Comparison of ENCODE assay signal across 19 cellular contexts in the genomic region with DNA sequence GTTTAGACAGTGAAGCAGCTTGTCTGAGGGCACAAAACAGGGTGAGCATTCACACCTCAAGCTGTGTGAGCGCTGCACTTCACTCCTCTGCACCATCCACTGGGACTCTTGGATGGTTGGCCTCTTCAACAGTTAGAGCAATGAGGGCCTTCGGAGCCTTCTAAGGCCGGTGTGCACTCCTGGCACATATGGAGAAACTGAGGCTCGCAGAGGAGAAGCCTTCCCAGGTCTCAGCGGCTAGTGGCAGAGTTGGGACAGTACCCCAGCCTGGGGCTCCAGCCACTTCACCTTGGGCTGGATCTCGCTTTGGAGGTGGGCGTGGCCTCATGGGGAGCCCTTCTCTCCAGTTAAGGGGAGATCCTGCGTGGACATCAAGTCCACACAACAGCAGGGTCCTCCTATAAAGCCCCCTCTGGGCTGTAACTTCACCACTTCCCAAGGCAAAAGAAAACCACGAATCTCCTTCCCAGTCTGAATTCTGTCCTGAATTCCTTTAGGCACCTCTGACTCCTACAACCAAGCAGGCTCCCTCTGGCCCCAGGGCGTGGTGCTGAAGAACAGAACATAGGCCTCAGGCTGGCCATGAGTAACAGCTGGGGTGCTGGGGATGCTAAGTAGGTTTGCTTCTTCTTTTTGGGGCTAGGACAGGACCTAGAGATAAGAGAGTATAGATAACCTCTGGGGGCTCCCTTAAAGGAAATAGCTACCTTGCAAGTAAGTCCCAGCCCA. TPM values are rescaled to one million over a fixed set of nuclear protein-coding genes. Genes with fewer than 3 reads are reported as not detected.
DNase-seq lines count a peak whose midpoint lies in the region; ATAC-seq and TF ChIP-seq lines count a peak whose summit lies in the region.
"Had no signal": no experiment of that assay in that cellular context is flagged by ENCODE, and none has a peak within 500 bp of the region (broad histone marks: within the 10 kb centered on the region; RNA-seq: fewer than 3 reads in every experiment).

No MANE protein-coding gene starts in this region.

- whole genome bisulfite sequencing in adrenal gland, 4 donors = 87 to 94% (median 89%) methylated on average over 5 to 10 of the region's 10 CpGs

- no peak for TF ChIP-seq POLR2A in adrenal gland (IDR thresholded peaks at IDR 0.05)

- DNase-seq in Caco-2 = peak; percentile 72 to 83
- DNase-seq in HFFc6 = peak; percentile 66
- DNase-seq in adrenal gland = peak in 6 of 7 donors; percentile 4 to 48 (median 14)
- DNase-seq in mucosa of gallbladder (ENCODE audit: low spot score) = peak; percentile 7
- DNase-seq in SIG-M5 treated with dmso at 0.1 percent for 504 hours (lab: John Stamatoyannopoulos, UW; ENCODE audit: unreplicated experiment) = no peak
- DNase-seq in NCI-H774 (lab: John Stamatoyannopoulos, UW) = no peak
- DNase-seq: activated CD4-positive, alpha-beta T cell treated with anti-CD3 and anti-CD28 coated beads for 1 hour; effector CD8-positive, alpha-beta T cell; NCI-H1436; NCI-H345; stimulated activated CD4-positive, alpha-beta T cell treated with anti-CD3 and anti-CD28 coated beads, Interleukin-4, amount 100 ng/mL, for 1 hour had no signal

- intact Hi-C loops in Caco-2 (cut with micrococcal nuclease; ENCODE audit: unreplicated experiment) (no loop called here), adrenal gland (cut with DNase I) (no loop called here)

- H3K9me3 Mint-ChIP-seq in Caco-2 (ENCODE audit: unreplicated experiment) = no peaks in the 10 kb centered on the region
- H3K9me3 Mint-ChIP-seq in HFFc6 = no peaks in the 10 kb centered on the region
- H3K9me3 Mint-ChIP-seq: activated naive CD4-positive, alpha-beta T cell treated with anti-CD3 and anti-CD28 coated beads, Interleukin-2, amount 50 U/mL, for 24 hours; neural crest cell had no signal

- H3K27ac Mint-ChIP-seq in Caco-2 (ENCODE audit: unreplicated experiment) = no peak overlapping the region
- peak overlapping the region; percentile 42; the same call in 1 of the 2 replicates for H3K27ac Mint-ChIP-seq in HFFc6
- H3K27ac Mint-ChIP-seq: activated naive CD4-positive, alpha-beta T cell treated with anti-CD3 and anti-CD28 coated beads, Interleukin-2, amount 50 U/mL, for 24 hours had no signal

- POLR2A ChIA-PET in Caco-2 (lab: Charles Lee) = interaction anchor here (0.5 kb wide), 1 partner anchor 25 kb away, joined by 3 read pairs; no protein-coding TSS in a partner anchor

- H3K36me3 ChIP-seq in Caco-2 (ENCODE audit: control insufficient read depth, insufficient read depth, low read length) = no peaks in the 10 kb centered on the region
- no peaks in the 10 kb centered on the region for H3K36me3 ChIP-seq in adrenal gland (replicated peaks in 1 of 2)
- H3K36me3 ChIP-seq: breast epithelium, HAP-1 had no signal

- H3K27me3 Mint-ChIP-seq in Caco-2 (ENCODE audit: insufficient read depth, unreplicated experiment) (no peaks in the 10 kb centered on the region), HFFc6 (ENCODE audit: insufficient read depth) (peaks cover 19% of the 10 kb centered on the region)

- H3K4me1 ChIP-seq in Caco-2 (peaks cover 37% of the 10 kb centered on the region), adrenal gland (replicated peaks in 1 of 2) (peaks cover 0 to 15% of the 10 kb centered on the region in 2 donors)

- TF ChIP-seq CTCF in Caco-2 (IDR thresholded peaks at IDR 0.05; ENCODE audit: insufficient read depth in 1 of 2, low read depth in 1 of 2, low read length in 1 of 2, severe bottlenecking in 1 of 2, unreplicated experiment in 1 of 2) (no peak), HFFc6 (IDR thresholded peaks at IDR 0.05) (no peak), adrenal gland (IDR thresholded peaks at IDR 0.05) (no peak)

- ATAC-seq in GM18858 (IDR thresholded peaks at IDR 0.05; ENCODE audit: unreplicated experiment) (no peak), GM21390 (IDR thresholded peaks at IDR 0.05; ENCODE audit: unreplicated experiment) (no peak)
- ATAC-seq: gastroesophageal sphincter had no signal

- H3K9me3 ChIP-seq in Caco-2 (no peaks in the 10 kb centered on the region), adrenal gland (replicated peaks in 1 of 3) (no peaks in the 10 kb centered on the region)
- H3K9me3 ChIP-seq: breast epithelium, gastroesophageal sphincter, HAP-1, tibial nerve had no signal

- H3K27ac ChIP-seq in adrenal gland = no peak overlapping the region
- H3K27ac ChIP-seq: gastroesophageal sphincter had no signal

- H3K4me3 ChIP-seq in Caco-2 (ENCODE audit: low read depth, low read length) = no peak overlapping the region
- H3K4me3 ChIP-seq in adrenal gland = no peak overlapping the region
- H3K4me3 ChIP-seq: breast epithelium, gastroesophageal sphincter, HAP-1, tibial nerve had no signal

- peaks cover 23% of the 10 kb centered on the region for H3K4me1 Mint-ChIP-seq in Caco-2 (ENCODE audit: low read depth, unreplicated experiment)
- peaks cover 39% of the 10 kb centered on the region for H3K4me1 Mint-ChIP-seq in HFFc6 (ENCODE audit: low read depth)
- H3K4me1 Mint-ChIP-seq: activated naive CD4-positive, alpha-beta T cell treated with anti-CD3 and anti-CD28 coated beads, Interleukin-2, amount 50 U/mL, for 24 hours had no signal

- H3K36me3 Mint-ChIP-seq in Caco-2 (ENCODE audit: insufficient read depth, unreplicated experiment) (peaks cover 6% of the 10 kb centered on the region), HFFc6 (ENCODE audit: low read depth) (peaks cover 9% of the 10 kb centered on the region)
- H3K36me3 Mint-ChIP-seq: activated naive CD4-positive, alpha-beta T cell treated with anti-CD3 and anti-CD28 coated beads, Interleukin-2, amount 50 U/mL, for 24 hours had no signal

- BruUV-seq in Caco-2 (replicated peaks; lab: Mats Ljungman, UMichigan) = no TSS peak

- H3K27me3 ChIP-seq in Caco-2 (replicated peaks; ENCODE audit: control insufficient read depth, insufficient read depth, low read length) = no peaks in the 10 kb centered on the region
- no peaks in the 10 kb centered on the region for H3K27me3 ChIP-seq in adrenal gland
- H3K27me3 ChIP-seq: breast epithelium, tibial nerve had no signal

- no peak overlapping the region for H3K4me3 Mint-ChIP-seq in Caco-2 (ENCODE audit: unreplicated experiment)
- no peak overlapping the region for H3K4me3 Mint-ChIP-seq in HFFc6
- H3K4me3 Mint-ChIP-seq: activated naive CD4-positive, alpha-beta T cell treated with anti-CD3 and anti-CD28 coated beads, Interleukin-2, amount 50 U/mL, for 24 hours; neural crest cell had no signal

- CTCF ChIA-PET in Caco-2 (lab: Charles Lee) = interaction anchor here (0.7 to 1.5 kb wide), 3 partner anchors 9 to 283 kb away, joined by 3 to 4 read pairs (median 3); no protein-coding TSS in a partner anchor

RNA-seq across cellular contexts. Expression of a gene that starts 30.5 kb away (rescaled TPM):
- total RNA-seq in Caco-2 (2022) (5.8 and 8.2 TPM in 2 replicates), adrenal gland (100 to 1,000 TPM in 2 of 8 donors, 10 to 100 TPM in 6; 37.2 to 165 (median 94.4) TPM), mucosa of gallbladder (91.9 TPM)
- total RNA-seq in HFFc6 (2021; fragmentation: NEBNext Ultra II Directional; extraction: Animal tissue kit (Norgen Biotek cat#: 25700)) = 1 to 10 TPM in 2 of 6 experiments, under 1 TPM in 4; 0.26 to 1.5 (median 0.78) TPM
- polyA plus RNA-seq in adrenal gland = 10 to 100 TPM; 17.9 to 20.0 (median 19.0) TPM
- total RNA-seq: neural crest cell had no signal

RNA-seq across cellular contexts. Expression of a gene that starts 38.8 kb away (rescaled TPM):
- 5.9 and 7.2 TPM in 2 replicates for total RNA-seq in Caco-2 (2022)
- 100 to 1,000 TPM; 137 to 208 (median 180) TPM for total RNA-seq in HFFc6 (2021; fragmentation: NEBNext Ultra II Directional; extraction: Animal tissue kit (Norgen Biotek cat#: 25700))
- total RNA-seq in adrenal gland = 100 to 1,000 TPM in 1 of 8 donors, 10 to 100 TPM in 7; 54.8 to 188 (median 80.1) TPM
- polyA plus RNA-seq in adrenal gland = 10 to 100 TPM; 21.3 to 55.7 (median 37.2) TPM
- total RNA-seq in mucosa of gallbladder = 97.8 TPM

RNA-seq across cellular contexts. Expression of a gene that starts 49.7 kb away (rescaled TPM):
- 0.29 and 0.65 TPM in 2 replicates for total RNA-seq in Caco-2 (2022)
- total RNA-seq in HFFc6 (2021; fragmentation: NEBNext Ultra II Directional; extraction: Animal tissue kit (Norgen Biotek cat#: 25700)) = under 1 TPM in 1 of 6 experiments, not detected in 5; 0.11 TPM
- under 1 TPM in 2 of 8 donors, not detected in 6; 0.23 to 0.32 TPM for total RNA-seq in adrenal gland
- polyA plus RNA-seq in adrenal gland = under 1 TPM in 2 of 3 donors, not detected in 1; 0.17 to 0.24 TPM
- 0.29 TPM for total RNA-seq in mucosa of gallbladder
- total RNA-seq: gastroesophageal sphincter, neural crest cell had no signal

Comparison
In these comparisons a context has a peak if more than half of its experiments do, and no peak if none do; other contexts are left out.
1. DNase-seq: peak in Caco-2 (2 of 2), HFFc6 (single experiment), adrenal gland (6 of 7) and mucosa of gallbladder (single experiment); none in SIG-M5 treated with dmso at 0.1 percent for 504 hours (single experiment) and NCI-H774 (single experiment).